5 cellular contexts compared by ENCODE assay signal in genomic region chr1:2685671-2686070, GRCh38. TPM values are rescaled to one million over a fixed set of nuclear protein-coding genes. Genes with fewer than 3 reads are reported as not detected.
"Had no signal": no experiment of that assay in that cellular context is flagged by ENCODE, and none has a peak within 500 bp of the region (broad histone marks: within the 10 kb centered on the region; RNA-seq: fewer than 3 reads in every experiment).

No MANE protein-coding gene starts in this region.

RNA-seq across cellular contexts. Expression of gene MMEL1, which starts 52.9 kb away (rescaled TPM):
- total RNA-seq: kidney epithelial cell, left lobe of liver, left ventricle myocardium superior, mammary epithelial cell had no signal
- polyA plus RNA-seq: keratinocyte, mammary epithelial cell had no signal
